20 cellular contexts compared by ENCODE assay signal in genomic region chr2:178927173-178927572, GRCh38.
DNase-seq lines count a peak whose midpoint lies in the region; ATAC-seq, FAIRE-seq and TF ChIP-seq lines count a peak whose summit lies in the region.
"Had no signal": no experiment of that assay in that cellular context is flagged by ENCODE, and none has a peak within 500 bp of the region (broad histone marks: within the 10 kb centered on the region; RNA-seq: fewer than 3 reads in every experiment).

No MANE protein-coding gene starts in this region.

- peaks cover 0 to 4% (median 0%) of the 10 kb centered on the region in 3 donors for H3K4me1 ChIP-seq in pancreas
- no peaks in the 10 kb centered on the region for H3K4me1 ChIP-seq in HepG2 (ENCODE audit: insufficient read depth, low read length)
- H3K4me1 ChIP-seq: HAP-1, thyroid gland had no signal

- H3K36me3 ChIP-seq in pancreas (no peaks in the 10 kb centered on the region), HepG2 (replicated peaks in 1 of 2; ENCODE audit: control insufficient read depth in 1 of 2, insufficient read depth in 2 of 2, low read length in 2 of 2) (no peaks in the 10 kb centered on the region)
- H3K36me3 ChIP-seq: HAP-1, thyroid gland had no signal

- FAIRE-seq in GM18507 (lab: Jason Lieb, UNC) (peak; percentile 72), pancreas (lab: Jason Lieb, UNC) (no peak), HepG2 (lab: Jason Lieb, UNC) (no peak)
- FAIRE-seq: endothelial cell of umbilical vein, RCC 7860 had no signal

- CTCF ChIA-PET in HepG2 (lab: Yijun Ruan, JAX; ENCODE audit: low intra/inter-chr PET ratio, low total read pairs): no interaction called here

- H3K9me3 ChIP-seq in pancreas (no peaks in the 10 kb centered on the region), HepG2 (ENCODE audit: low read length) (no peaks in the 10 kb centered on the region)
- H3K9me3 ChIP-seq: HAP-1, thyroid gland had no signal

- BruUV-seq in HepG2 (replicated peaks; lab: Mats Ljungman, UMichigan): no TSS peak

- ATAC-seq in GM19467 (IDR thresholded peaks at IDR 0.05; ENCODE audit: unreplicated experiment) (peak; percentile 58), HG03045 (IDR thresholded peaks at IDR 0.05; ENCODE audit: unreplicated experiment) (peak; percentile 40), pancreas (no peak), HepG2 (no peak)
- ATAC-seq: stimulated activated effector memory CD8-positive, alpha-beta T cell treated with anti-CD3 and anti-CD28 coated beads, Interleukin-12 subunit alpha, Interleukin-12 subunit beta, amount 100 ng/mL, for 72 hours had no signal

- TF ChIP-seq RAD21 in HepG2 (CRISPR knock-in tag; IDR thresholded peaks at IDR 0.05): no peak

- H3K4me2 ChIP-seq in HepG2 (ENCODE audit: low read depth, low read length): no peak overlapping the region

- TF ChIP-seq POLR2A in HepG2 (IDR thresholded peaks at IDR 0.05; ENCODE audit: insufficient read depth in 1 of 2, low read depth in 2 of 2, low read length in 2 of 2): no peak

- intact Hi-C loops in pancreas (cut with DNase I) (no loop called here), HepG2 (cut with micrococcal nuclease; ENCODE audit: unreplicated experiment) (no loop called here)

- no peaks in the 10 kb centered on the region for H3K79me2 ChIP-seq in HepG2 (ENCODE audit: insufficient read depth, low read length)

- H3K27me3 ChIP-seq in pancreas (no peaks in the 10 kb centered on the region), HepG2 (ENCODE audit: control insufficient read depth in 1 of 2, insufficient read depth in 2 of 2, low read length in 2 of 2) (no peaks in the 10 kb centered on the region; a peak in 1 of 5 replicates)
- H3K27me3 ChIP-seq: thyroid gland had no signal

- H4K20me1 ChIP-seq in HepG2 (ENCODE audit: insufficient read depth, low read length): no peaks in the 10 kb centered on the region

- H3K9ac ChIP-seq in HepG2 (ENCODE audit: insufficient read depth, low read depth, low read length): no peak overlapping the region

- no peak for TF ChIP-seq CTCF in WI38 (IDR thresholded peaks at IDR 0.05; ENCODE audit: low read depth, low read length)
- no peak for TF ChIP-seq CTCF in pancreas (IDR thresholded peaks at IDR 0.05)
- TF ChIP-seq CTCF in HepG2 (CRISPR knock-in tag; IDR thresholded peaks at IDR 0.05): no peak

- H3K27ac ChIP-seq in pancreas: no peak overlapping the region
- no peak overlapping the region for H3K27ac ChIP-seq in HepG2 (ENCODE audit: extremely low read length, insufficient read depth, low read length)
- H3K27ac ChIP-seq: thyroid gland had no signal

- TF ChIP-seq EP300 in HepG2 (IDR thresholded peaks at IDR 0.05; ENCODE audit: low read depth in 2 of 2, low read length in 2 of 2): no peak
- no peak for TF ChIP-seq EP300 in HepG2 (CRISPR knock-in tag; IDR thresholded peaks at IDR 0.05; ENCODE audit: borderline replicate concordance)

- POLR2A ChIA-PET in HepG2 (lab: Yijun Ruan, JAX): no interaction called here

- no peak for DNase-seq in GM18507 (ENCODE audit: extremely low spot score, insufficient read length, low read depth)
- no peak for DNase-seq in pancreas
- no peak for DNase-seq in HepG2 (ENCODE audit: low spot score)
- DNase-seq in GDM1 (lab: John Stamatoyannopoulos, UW): no peak
- no peak for DNase-seq in H4 (ENCODE audit: low spot score)
- DNase-seq: activated CD4-positive, alpha-beta T cell treated with anti-CD3 and anti-CD28 coated beads, Interleukin-2, amount 50 U/mL, for 4 hours; activated naive CD4-positive, alpha-beta T cell treated with anti-CD3 and anti-CD28 coated beads for 36 hours; AML-193; foreskin fibroblast; MV-4-11; nephron progenitor cell; stimulated activated CD4-positive, alpha-beta T cell treated with anti-CD3 and anti-CD28 coated beads, Interleukin-12 subunit alpha, Interleukin-12 subunit beta, amount 100 ng/mL, for 4 hours; thyroid gland had no signal

- H2AFZ ChIP-seq in HepG2 (ENCODE audit: low read length): no peak overlapping the region

- in situ Hi-C loops in HepG2 (cut with HindIII; ENCODE audit: extremely low pct_ligation_motif_present, low pct_unique_long_range_greater_than_20kb): no loop called here

- H3K4me3 ChIP-seq in WI38 (ENCODE audit: low read depth, low read length) (0 out of 2 replicates have a peak overlapping the region, but pooled peaks have one; percentile 2), pancreas (no peak overlapping the region), HepG2 (replicated peaks in 1 of 3; ENCODE audit: insufficient read depth in 1 of 3, low read depth in 2 of 3, low read length in 3 of 3) (no peak overlapping the region)
- H3K4me3 ChIP-seq: HAP-1, thyroid gland had no signal

- 72 to 82% methylated on average over 7 of the region's 7 CpGs for WGBS in pancreas, 2 donors
- WGBS in HepG2 (ENCODE audit: low lambda C conversion rate): 2% methylated on average over 7 of the region's 7 CpGs

TF ChIP-seq in HepG2, 621 proteins besides CTCF, POLR2A, EP300 and RAD21:
- TF ChIP-seq ZNF841 (CRISPR knock-in tag; IDR thresholded peaks at IDR 0.05; ENCODE audit: borderline replicate concordance): no peak
- TF ChIP-seq SALL2 (CRISPR knock-in tag; IDR thresholded peaks at IDR 0.05): no peak
- no peak for TF ChIP-seq TBP (CRISPR knock-in tag; IDR thresholded peaks at IDR 0.05)
- TF ChIP-seq NR2C2 (CRISPR knock-in tag; IDR thresholded peaks at IDR 0.05; ENCODE audit: borderline replicate concordance): no peak
- no peak for TF ChIP-seq PLSCR1 (CRISPR knock-in tag; IDR thresholded peaks at IDR 0.05; ENCODE audit: borderline replicate concordance)
- no peak for TF ChIP-seq CREB1 (IDR thresholded peaks at IDR 0.05)
- TF ChIP-seq CREB1 (CRISPR knock-in tag; IDR thresholded peaks at IDR 0.05): no peak

Comparison
In these comparisons a context has a peak if more than half of its experiments do, and no peak if none do; other contexts are left out.
1. ATAC-seq: peak in GM19467 (single experiment) and HG03045 (single experiment); none in pancreas (0 of 4) and HepG2 (single experiment).